12 cellular contexts compared by ENCODE assay signal in genomic region chr12:120961604-120962486, GRCh38. TPM values are rescaled to one million over a fixed set of nuclear protein-coding genes. Genes with fewer than 3 reads are reported as not detected.
DNase-seq lines count a peak whose midpoint lies in the region; ATAC-seq, FAIRE-seq and TF ChIP-seq lines count a peak whose summit lies in the region.
"Had no signal": no experiment of that assay in that cellular context is flagged by ENCODE, and none has a peak within 500 bp of the region (broad histone marks: within the 10 kb centered on the region; RNA-seq: fewer than 3 reads in every experiment).

No MANE protein-coding gene starts in this region.

- no peak overlapping the region for H3K27ac ChIP-seq in left ventricle myocardium inferior (replicated peaks)

- no peak overlapping the region for H3K4me3 ChIP-seq in left ventricle myocardium inferior

- H3K27me3 ChIP-seq in left ventricle myocardium inferior (ENCODE audit: low read depth): peaks cover 9% of the 10 kb centered on the region

- no peak for TF ChIP-seq CTCF in left ventricle myocardium inferior (IDR thresholded peaks at IDR 0.05; ENCODE audit: borderline replicate concordance)

- TF ChIP-seq POLR2A in H54 (IDR thresholded peaks at IDR 0.05; ENCODE audit: low read depth, low read length): no peak

- intact Hi-C loops in left ventricle myocardium inferior (cut with micrococcal nuclease): no loop called here
- intact Hi-C loops in sciatic nerve (cut with DNase I): no loop called here

- no peak for FAIRE-seq in H54 (lab: Jason Lieb, UNC)

- H3K9me3 ChIP-seq in left ventricle myocardium inferior (replicated peaks): no peaks in the 10 kb centered on the region

- DNase-seq in NCI-H82 (lab: John Stamatoyannopoulos, UW): peak; percentile 26
- no peak for DNase-seq in NCI-H82 treated with DMSO at 0.1 percent for 48 hours (lab: John Stamatoyannopoulos, UW; ENCODE audit: unreplicated experiment)
- peak; percentile 41 for DNase-seq in NCI-H69 (lab: John Stamatoyannopoulos, UW)
- peak; percentile 35 for DNase-seq in left ventricle myocardium inferior
- DNase-seq in sciatic nerve (ENCODE audit: low spot score): peak; percentile 71
- DNase-seq in amniotic stem cell (lab: John Stamatoyannopoulos, UW): no peak
- DNase-seq in H54 (ENCODE audit: insufficient read length, low spot score): no peak
- DNase-seq: activated CD4-positive, CD25-positive, alpha-beta regulatory T cell treated with anti-CD3 and anti-CD28 coated beads, Interleukin-2, amount 50 U/mL, for 72 hours; dermis blood vessel endothelial cell; midbrain; NCI-H1436 treated with DMSO at 0.1 percent for 48 hours had no signal

- H3K36me3 ChIP-seq in left ventricle myocardium inferior: no peaks in the 10 kb centered on the region

- ATAC-seq in sciatic nerve (peak; percentile 67), HG02571 (IDR thresholded peaks at IDR 0.05; ENCODE audit: unreplicated experiment) (no peak)

- no peaks in the 10 kb centered on the region for H3K4me1 ChIP-seq in left ventricle myocardium inferior

RNA-seq across cellular contexts. Expression of gene HNF1A, which starts 16.5 kb away (rescaled TPM):
- total RNA-seq in left ventricle myocardium inferior (not detected), sciatic nerve (not detected)
- total RNA-seq: dermis blood vessel endothelial cell had no signal

RNA-seq across cellular contexts. Expression of gene C12orf43, which starts 54.4 kb away (rescaled TPM):
- 7.6 TPM for total RNA-seq in left ventricle myocardium inferior
- 12.4 TPM for total RNA-seq in sciatic nerve

RNA-seq across cellular contexts. Expression of gene SPPL3, which starts 57.7 kb away (rescaled TPM):
- total RNA-seq in left ventricle myocardium inferior (26.8 TPM), sciatic nerve (58.5 TPM)

Comparison
In these comparisons a context has a peak if more than half of its experiments do, and no peak if none do; other contexts are left out.
1. DNase-seq: peak in NCI-H82 (single experiment), NCI-H69 (single experiment), left ventricle myocardium inferior (single experiment) and sciatic nerve (single experiment); none in NCI-H82 treated with DMSO at 0.1 percent for 48 hours (single experiment), amniotic stem cell (single experiment) and H54 (single experiment).